14 cellular contexts compared by ENCODE assay signal in genomic region chr3:147415337-147415736, GRCh38. TPM values are rescaled to one million over a fixed set of nuclear protein-coding genes. Genes with fewer than 3 reads are reported as not detected.
DNase-seq lines count a peak whose midpoint lies in the region; ATAC-seq and TF ChIP-seq lines count a peak whose summit lies in the region.
"Had no signal": no experiment of that assay in that cellular context is flagged by ENCODE, and none has a peak within 500 bp of the region (broad histone marks: within the 10 kb centered on the region; RNA-seq: fewer than 3 reads in every experiment).

No MANE protein-coding gene starts in this region.

- H3K36me3 Mint-ChIP-seq in type B pancreatic cell (peaks cover 32% of the 10 kb centered on the region), T-helper 17 cell (ENCODE audit: low read depth) (peaks cover 5% of the 10 kb centered on the region)
- H3K36me3 Mint-ChIP-seq in activated naive CD8-positive, alpha-beta T cell treated with anti-CD3 and anti-CD28 coated beads for 36 hours: peaks cover 19% of the 10 kb centered on the region

- no peak for TF ChIP-seq CTCF in type B pancreatic cell (conservative IDR thresholded peaks at IDR 0.05)

- peak overlapping the region; percentile 83 for H3K4me3 Mint-ChIP-seq in type B pancreatic cell
- no peak overlapping the region for H3K4me3 Mint-ChIP-seq in activated naive CD8-positive, alpha-beta T cell treated with anti-CD3 and anti-CD28 coated beads for 36 hours
- H3K4me3 Mint-ChIP-seq in T-helper 17 cell: no peak overlapping the region

- H3K27me3 ChIP-seq in H7 (ENCODE audit: control insufficient read depth, insufficient read depth, low read length): peaks cover 97% of the 10 kb centered on the region

- H3K27ac Mint-ChIP-seq in type B pancreatic cell: peak overlapping the region; percentile 64
- H3K27ac Mint-ChIP-seq in activated naive CD8-positive, alpha-beta T cell treated with anti-CD3 and anti-CD28 coated beads for 36 hours: no peak overlapping the region
- no peak overlapping the region for H3K27ac Mint-ChIP-seq in T-helper 17 cell

- DNase-seq in H7 (peak; percentile 46), cerebellar nuclear complex (lab: John Stamatoyannopoulos, UW) (peak; percentile 43 to 73), medulla oblongata (ENCODE audit: extremely low spot score) (peak; percentile 21), type B pancreatic cell (ENCODE audit: extremely low spot score, unreplicated experiment) (no peak), T-helper 17 cell (no peak)
- DNase-seq in activated naive CD8-positive, alpha-beta T cell treated with anti-CD3 and anti-CD28 coated beads for 36 hours: no peak
- DNase-seq: NCI-H146, NCI-H2107, NCI-H69 had no signal

- ATAC-seq in T-helper 17 cell: no peak
- no peak for ATAC-seq in HG02885 (IDR thresholded peaks at IDR 0.05; ENCODE audit: poor library complexity, unreplicated experiment)
- ATAC-seq: HCT116, PC-3 had no signal

- peaks cover 11% of the 10 kb centered on the region for H3K4me1 Mint-ChIP-seq in type B pancreatic cell (ENCODE audit: unreplicated experiment)
- H3K4me1 Mint-ChIP-seq in activated naive CD8-positive, alpha-beta T cell treated with anti-CD3 and anti-CD28 coated beads for 36 hours: peaks cover 23% of the 10 kb centered on the region
- H3K4me1 Mint-ChIP-seq in T-helper 17 cell: peaks cover 8% of the 10 kb centered on the region

- H3K9me3 Mint-ChIP-seq in type B pancreatic cell: no peaks in the 10 kb centered on the region
- peaks cover 33% of the 10 kb centered on the region for H3K9me3 Mint-ChIP-seq in activated naive CD8-positive, alpha-beta T cell treated with anti-CD3 and anti-CD28 coated beads for 36 hours

- no peaks in the 10 kb centered on the region for H3K36me3 ChIP-seq in H7 (replicated peaks; ENCODE audit: control insufficient read depth, insufficient read depth, low read length)
- H3K36me3 ChIP-seq: BLaER1 treated with 17β-estradiol and CSF1 and Interleukin-3, amounts not matched to agents 10 nM and 100 nM had no signal

- no peak overlapping the region for H3K4me3 ChIP-seq in H7 (ENCODE audit: insufficient read depth, low read depth, low read length)
- H3K4me3 ChIP-seq: BLaER1 treated with 17β-estradiol and CSF1 and Interleukin-3, amounts not matched to agents 10 nM and 100 nM had no signal

- H3K27me3 Mint-ChIP-seq in type B pancreatic cell: peaks cover 99% of the 10 kb centered on the region
- H3K27me3 Mint-ChIP-seq in activated naive CD8-positive, alpha-beta T cell treated with anti-CD3 and anti-CD28 coated beads for 36 hours: peaks cover 97% of the 10 kb centered on the region
- H3K27me3 Mint-ChIP-seq in T-helper 17 cell: peaks cover 81% of the 10 kb centered on the region

- no peaks in the 10 kb centered on the region for H3K9me3 ChIP-seq in T-helper 17 cell (ENCODE audit: control insufficient read depth, low read length, poor library complexity, severe bottlenecking)

RNA-seq across cellular contexts. Expression of gene ZIC1, which starts 6.2 kb away (rescaled TPM):
- total RNA-seq in H7 (2014; rRNA removed; shearing (Covaris generic)): 2.0 and 3.5 TPM in 2 replicates
- total RNA-seq in type B pancreatic cell (ENCODE audit: low replicate concordance) (184 TPM in 1 of 2 replicates, not detected in the other), T-helper 17 cell (not detected)
- total RNA-seq in activated naive CD8-positive, alpha-beta T cell treated with anti-CD3 and anti-CD28 coated beads for 36 hours: not detected
- total RNA-seq: HT1080, PC-3 had no signal

RNA-seq across cellular contexts. Expression of gene ZIC4, which starts 9.0 kb away (rescaled TPM):
- total RNA-seq in H7 (2014; rRNA removed; shearing (Covaris generic)): 0.59 TPM in 1 of 2 replicates, not detected in the other
- total RNA-seq in type B pancreatic cell (ENCODE audit: low replicate concordance) (40.2 TPM in 1 of 2 replicates, not detected in the other), T-helper 17 cell (not detected)
- not detected for total RNA-seq in activated naive CD8-positive, alpha-beta T cell treated with anti-CD3 and anti-CD28 coated beads for 36 hours
- total RNA-seq: HT1080, PC-3 had no signal

Comparison
In these comparisons a context has a peak if more than half of its experiments do, and no peak if none do; other contexts are left out.
1. DNase-seq: peak in H7 (single experiment), cerebellar nuclear complex (2 of 2) and medulla oblongata (single experiment); none in type B pancreatic cell (single experiment), activated naive CD8-positive, alpha-beta T cell treated with anti-CD3 and anti-CD28 coated beads for 36 hours (single experiment) and T-helper 17 cell (0 of 3).